ENCODE assay signal across 23 cellular contexts in genomic region chr13:26042781-26043180, GRCh38. TPM values are rescaled to one million over a fixed set of nuclear protein-coding genes. Genes with fewer than 3 reads are reported as not detected.
"Had no signal": no experiment of that assay in that cellular context is flagged by ENCODE, and none has a peak within 500 bp of the region (broad histone marks: within the 10 kb centered on the region; RNA-seq: fewer than 3 reads in every experiment).

No MANE protein-coding gene starts in this region.

- H3K4me1 Mint-ChIP-seq: IgD-negative memory B cell had no signal

- H3K4me3 ChIP-seq: MG63, SJSA1, SK-N-MC had no signal

- H3K36me3 Mint-ChIP-seq: IgD-negative memory B cell had no signal

- FAIRE-seq: RCC 7860 had no signal

- H3K27me3 ChIP-seq: MG63, SJSA1 had no signal

- DNase-seq: KBM-7, MG63, NCI-H1092, NCI-H1105 treated with DMSO at 0.1 percent for 48 hours, NCI-H1417 treated with DMSO at 0.1 percent for 48 hours, NCI-H146, NCI-H1694 treated with DMSO at 0.1 percent for 48 hours, NCI-H1930, NCI-H2081, NCI-H2107, NCI-H2227 treated with DMSO at 0.1 percent for 48 hours, NCI-H510A, NCI-H524 treated with DMSO at 0.1 percent for 48 hours, NCI-H69, NCI-H774, Right ventricle myocardium superior, RPMI8226, SIG-M5 had no signal

- H3K4me1 ChIP-seq: SJSA1 had no signal

- H3K4me3 Mint-ChIP-seq: IgD-negative memory B cell had no signal

- H3K9me3 ChIP-seq: MG63, SJSA1 had no signal

- H3K27ac Mint-ChIP-seq: IgD-negative memory B cell had no signal

- H3K36me3 ChIP-seq: MG63, SJSA1 had no signal

- H3K27ac ChIP-seq: SJSA1, SK-N-MC had no signal

RNA-seq across cellular contexts. Expression of gene SHISA2, which starts 9.0 kb away (rescaled TPM):
- total RNA-seq: HT-29 had no signal
- polyA plus RNA-seq: IgD-negative memory B cell had no signal
